In genomic region chr5:66596791-66597757, GRCh38 we compare ENCODE assay signal across 8 cellular contexts. TPM values are rescaled to one million over a fixed set of nuclear protein-coding genes. Genes with fewer than 3 reads are reported as not detected.
A peak's percentile ranks its signal among the peaks of the same experiment; 100 is the strongest.
DNase-seq lines count a peak whose midpoint lies in the region; ATAC-seq and TF ChIP-seq lines count a peak whose summit lies in the region.

No MANE protein-coding gene starts in this region.

- H3K27ac ChIP-seq in SJSA1: no peak overlapping the region
- no peak overlapping the region for H3K27ac ChIP-seq in endodermal cell (ENCODE audit: low read depth, low read length)
- no peak overlapping the region for H3K27ac ChIP-seq in mesenchymal stem cell (ENCODE audit: low read length, poor library complexity, severe bottlenecking)
- H3K27ac ChIP-seq in transverse colon: peak overlapping the region; percentile 44 to 65 (median 59)

- H4K91ac ChIP-seq in mesenchymal stem cell (ENCODE audit: low read length): no peak overlapping the region

- H2BK120ac ChIP-seq in mesenchymal stem cell (ENCODE audit: low read depth, low read length): no peak overlapping the region

- peaks cover 65% of the 10 kb centered on the region for H3K27me3 Mint-ChIP-seq in endodermal cell (ENCODE audit: insufficient read depth)

- no peak overlapping the region for H3K4ac ChIP-seq in mesenchymal stem cell (ENCODE audit: low read depth in 1 of 2, low read length in 2 of 2)

- H2BK12ac ChIP-seq in mesenchymal stem cell (ENCODE audit: low read length in 2 of 2): no peak overlapping the region

- 2 to 5% methylated on average over 39 to 76 of the region's 76 CpGs for WGBS in endodermal cell (ENCODE audit: insufficient coverage in 1 of 2, insufficient read length in 1 of 2), 2 experiments
- under 1% methylated on average over 72 of the region's 76 CpGs for WGBS in mesenchymal stem cell
- WGBS in transverse colon (ENCODE audit: low coverage in 1 of 2), 2 donors: 0 to 1% methylated on average over 3 to 47 of the region's 76 CpGs

- no peak overlapping the region for H3K27ac Mint-ChIP-seq in endodermal cell

- intact Hi-C loops in transverse colon (cut with DNase I; ENCODE audit: low total_unique reads): no loop called here

- no peaks in the 10 kb centered on the region for H3K79me1 ChIP-seq in mesenchymal stem cell (replicated peaks; ENCODE audit: low read length, poor library complexity, severe bottlenecking)

- peaks cover 58% of the 10 kb centered on the region for H3K27me3 ChIP-seq in SJSA1 (replicated peaks)
- H3K27me3 ChIP-seq in endodermal cell (ENCODE audit: control insufficient read depth, insufficient read depth, low read length, poor library complexity, severe bottlenecking): peaks cover 62% of the 10 kb centered on the region
- H3K27me3 ChIP-seq in mesenchymal stem cell (ENCODE audit: control insufficient read depth in 1 of 2, insufficient read depth in 1 of 2, low read length in 2 of 2): peaks cover 48 to 84% of the 10 kb centered on the region in 2 experiments
- H3K27me3 ChIP-seq in transverse colon: peaks cover 76% of the 10 kb centered on the region

- DNase-seq in AG09309 (ENCODE audit: low read depth): no peak
- DNase-seq in SJSA1 (ENCODE audit: low read depth in 1 of 2, low spot score in 2 of 2): peak in 1 of 2 experiments; percentile 5
- DNase-seq in endodermal cell: peak; percentile 77
- peak; percentile 42 for DNase-seq in mesenchymal stem cell
- DNase-seq in transverse colon: peak; percentile 19
- DNase-seq in cortex of kidney (lab: John Stamatoyannopoulos, UW): no peak

- no peak overlapping the region for H4K8ac ChIP-seq in mesenchymal stem cell (ENCODE audit: low read length)

- peaks cover 12% of the 10 kb centered on the region for H3K4me1 Mint-ChIP-seq in endodermal cell

- no peak overlapping the region for H3K18ac ChIP-seq in mesenchymal stem cell (ENCODE audit: low read depth in 1 of 2, low read length in 2 of 2)

- no peaks in the 10 kb centered on the region for H3K9me3 Mint-ChIP-seq in endodermal cell

- H2BK5ac ChIP-seq in mesenchymal stem cell (ENCODE audit: low read depth, low read length, poor library complexity, severe bottlenecking): no peak overlapping the region

- peak overlapping the region; percentile 99 for H3K4me2 ChIP-seq in mesenchymal stem cell (ENCODE audit: low read length, poor library complexity, severe bottlenecking)

- in situ Hi-C loops in transverse colon (cut with MboI; ENCODE audit: low pct_ligation_motif_present in 1 of 4, low pct_unique_long_range_greater_than_20kb in 1 of 4, low sequenced_read_pairs in 3 of 4): no loop called here

- TF ChIP-seq CTCF in AG09309 (IDR thresholded peaks at IDR 0.05; ENCODE audit: control insufficient read depth, insufficient read depth, low read depth, low read length, missing control alignments) (no peak), endodermal cell (conservative IDR thresholded peaks at IDR 0.05) (no peak), transverse colon (IDR thresholded peaks at IDR 0.05) (no peak)

- TF ChIP-seq EP300 in transverse colon (IDR thresholded peaks at IDR 0.05; ENCODE audit: low read depth): no peak

- peak overlapping the region; percentile 68 for H3K4me3 Mint-ChIP-seq in endodermal cell

- no peak overlapping the region for H3K14ac ChIP-seq in mesenchymal stem cell (ENCODE audit: low read length in 2 of 2)

- H3K9me3 ChIP-seq in SJSA1 (replicated peaks) (no peaks in the 10 kb centered on the region), endodermal cell (ENCODE audit: control insufficient read depth, low read length) (no peaks in the 10 kb centered on the region), mesenchymal stem cell (ENCODE audit: control insufficient read depth, low read length) (no peaks in the 10 kb centered on the region), transverse colon (no peaks in the 10 kb centered on the region)

- H3K4me1 ChIP-seq in SJSA1 (replicated peaks) (peaks cover 19% of the 10 kb centered on the region), endodermal cell (ENCODE audit: control insufficient read depth, insufficient read depth, low read length) (no peaks in the 10 kb centered on the region), mesenchymal stem cell (ENCODE audit: control insufficient read depth, insufficient read depth, low read depth, low read length) (peaks cover 15% of the 10 kb centered on the region), transverse colon (peaks cover 0 to 21% (median 16%) of the 10 kb centered on the region in 4 donors)

- no peak overlapping the region for H2BK15ac ChIP-seq in mesenchymal stem cell (ENCODE audit: low read depth, poor library complexity, severe bottlenecking)

- peak overlapping the region in 1 of 2 experiments; percentile 2 for H3K23ac ChIP-seq in mesenchymal stem cell (ENCODE audit: low read length in 2 of 2)

- H3K36me3 ChIP-seq in SJSA1: no peaks in the 10 kb centered on the region
- H3K36me3 ChIP-seq in endodermal cell (ENCODE audit: control insufficient read depth, insufficient read depth, low read length): no peaks in the 10 kb centered on the region
- no peaks in the 10 kb centered on the region for H3K36me3 ChIP-seq in mesenchymal stem cell (ENCODE audit: control insufficient read depth in 1 of 2, insufficient read depth in 2 of 2, low read depth in 1 of 2, low read length in 2 of 2)
- no peaks in the 10 kb centered on the region for H3K36me3 ChIP-seq in transverse colon

- ATAC-seq in GM18502 (IDR thresholded peaks at IDR 0.05; ENCODE audit: poor library complexity, unreplicated experiment) (peak; percentile 29), HG03520 (IDR thresholded peaks at IDR 0.05; ENCODE audit: unreplicated experiment) (peak; percentile 19)

- peak overlapping the region; percentile 89 for H2AFZ ChIP-seq in mesenchymal stem cell (ENCODE audit: low read depth, low read length)

- no peak for TF ChIP-seq POLR2A in transverse colon (IDR thresholded peaks at IDR 0.05)

- H3K4me3 ChIP-seq in AG09309 (ENCODE audit: control insufficient read depth, low read depth, low read length) (peak overlapping the region; percentile 34), SJSA1 (peak overlapping the region; percentile 42), endodermal cell (ENCODE audit: low read length) (peak overlapping the region; percentile 88), mesenchymal stem cell (ENCODE audit: insufficient read depth in 1 of 2, low read depth in 1 of 2, low read length in 2 of 2) (peak overlapping the region; percentile 65 to 80), transverse colon (peak overlapping the region; percentile 35 to 93 (median 60))

- H3K9ac ChIP-seq in endodermal cell (ENCODE audit: extremely low read depth, low read length, poor library complexity, severe bottlenecking) (no peak overlapping the region), mesenchymal stem cell (ENCODE audit: low read length) (peak overlapping the region; percentile 32)

- H2AK5ac ChIP-seq in mesenchymal stem cell (ENCODE audit: low read length, severe bottlenecking): no peak overlapping the region

- H3K36me3 Mint-ChIP-seq in endodermal cell (ENCODE audit: low read depth): no peaks in the 10 kb centered on the region

RNA-seq across cellular contexts. Expression of gene MAST4, which starts 0.9 kb away (rescaled TPM):
- total RNA-seq in SJSA1 (2014; rRNA removed; shearing (Covaris generic)): 1.2 and 2.3 TPM in 2 replicates
- total RNA-seq in endodermal cell (10 to 100 TPM; 11.0 to 11.5 TPM), transverse colon (10 to 100 TPM; 20.3 to 46.8 (median 35.4) TPM)
- 6.2 TPM for polyA plus RNA-seq in endodermal cell (2013, experiment 1 of 2)
- 4.3 TPM for polyA plus RNA-seq in endodermal cell (2013, experiment 2 of 2)
- polyA plus RNA-seq in mesenchymal stem cell (2013, experiment 1 of 2): 6.1 TPM
- 5.1 TPM for polyA plus RNA-seq in mesenchymal stem cell (2013, experiment 2 of 2)

Comparison
In these comparisons a context has a peak if more than half of its experiments do, and no peak if none do; other contexts are left out.
1. DNase-seq: peak in endodermal cell (single experiment), mesenchymal stem cell (single experiment) and transverse colon (single experiment); none in AG09309 (single experiment) and cortex of kidney (single experiment).
2. H3K4me3 ChIP-seq: peak in every context shown above with its lines; median percentile 88 in endodermal cell; 72 in mesenchymal stem cell; 60 in transverse colon; 42 in SJSA1; 34 in AG09309.
3. H3K27ac ChIP-seq: peak in transverse colon (4 of 4); none in SJSA1 (single experiment), endodermal cell (single experiment) and mesenchymal stem cell (single experiment).